ENCODE assay signal across 15 cellular contexts in the genomic region with DNA sequence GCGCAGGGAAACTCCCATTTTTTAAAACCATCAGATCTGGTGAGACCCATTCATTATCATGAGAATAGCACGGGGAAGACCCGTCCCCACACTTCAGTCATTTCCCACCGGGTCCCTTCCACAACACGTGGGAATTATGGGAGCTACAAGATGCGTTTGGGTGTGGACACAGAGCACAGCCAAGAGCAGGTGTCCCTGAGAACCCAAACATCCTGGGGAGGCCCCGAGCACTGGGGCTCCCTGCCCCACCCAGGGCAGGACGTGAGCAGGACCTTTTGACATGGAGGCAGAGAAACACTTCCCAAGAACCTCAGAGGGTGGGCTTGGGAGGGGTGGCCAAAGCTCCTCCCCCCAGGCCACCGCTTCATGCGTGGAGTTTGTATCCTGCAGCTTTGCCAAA.
DNase-seq lines count a peak whose midpoint lies in the region; ATAC-seq and TF ChIP-seq lines count a peak whose summit lies in the region.
"Had no signal": no experiment of that assay in that cellular context is flagged by ENCODE, and none has a peak within 500 bp of the region (broad histone marks: within the 10 kb centered on the region; RNA-seq: fewer than 3 reads in every experiment).

No MANE protein-coding gene starts in this region.

- no peaks in the 10 kb centered on the region for H3K27me3 ChIP-seq in right atrium auricular region
- H3K27me3 ChIP-seq: colonic mucosa, gastrocnemius medialis had no signal

- H3K36me3 ChIP-seq in right atrium auricular region = no peaks in the 10 kb centered on the region
- H3K36me3 ChIP-seq: colonic mucosa, gastrocnemius medialis had no signal

- H3K4me1 Mint-ChIP-seq in T-helper 17 cell = peaks cover 54% of the 10 kb centered on the region
- H3K4me1 Mint-ChIP-seq in dendritic cell treated with granulocyte-macrophage colony-stimulating factor and Interleukin-4, amounts not matched to agents 40 ng/mL and 50 ng/mL, for 4 days (ENCODE audit: low read depth) = peaks cover 49% of the 10 kb centered on the region

- peaks cover 2% of the 10 kb centered on the region for H3K36me3 Mint-ChIP-seq in T-helper 17 cell (ENCODE audit: low read depth)
- peaks cover 51% of the 10 kb centered on the region for H3K36me3 Mint-ChIP-seq in dendritic cell treated with granulocyte-macrophage colony-stimulating factor and Interleukin-4, amounts not matched to agents 40 ng/mL and 50 ng/mL, for 4 days (ENCODE audit: low read depth)

- intact Hi-C loops in cardiac septum (cut with DNase I) = no loop called here
- intact Hi-C loops in dendritic cell treated with granulocyte-macrophage colony-stimulating factor and Interleukin-4, amounts not matched to agents 40 ng/mL and 50 ng/mL, for 4 days (cut with micrococcal nuclease) = no loop called here

- peak; percentile 72 for DNase-seq in cardiac septum (ENCODE audit: low spot score)
- DNase-seq in right atrium auricular region (ENCODE audit: low spot score) = no peak
- no peak for DNase-seq in T-helper 17 cell
- no peak for DNase-seq in substantia nigra (lab: John Stamatoyannopoulos, UW)
- DNase-seq in nucleus accumbens (lab: John Stamatoyannopoulos, UW) = no peak
- no peak for DNase-seq in C1 segment of cervical spinal cord (lab: John Stamatoyannopoulos, UW)
- DNase-seq: colonic mucosa, gastrocnemius medialis, GOT3, NCI-H1105, NCI-H2171 had no signal

- H3K27ac ChIP-seq in right atrium auricular region = peak overlapping the region in 1 of 2 donors; percentile 52
- H3K27ac ChIP-seq in substantia nigra (ENCODE audit: low read depth, low read length, poor library complexity, severe bottlenecking) = peak overlapping the region; percentile 47
- H3K27ac ChIP-seq: KMS-11 had no signal

- no peak overlapping the region for H3K4me3 ChIP-seq in right atrium auricular region
- H3K4me3 ChIP-seq: colonic mucosa, gastrocnemius medialis had no signal

- H3K4me1 ChIP-seq in right atrium auricular region = peaks cover 0 to 23% of the 10 kb centered on the region in 2 donors
- H3K4me1 ChIP-seq: colonic mucosa had no signal

- peak overlapping the region; percentile 81 for H3K4me3 Mint-ChIP-seq in T-helper 17 cell
- no peak overlapping the region for H3K4me3 Mint-ChIP-seq in dendritic cell treated with granulocyte-macrophage colony-stimulating factor and Interleukin-4, amounts not matched to agents 40 ng/mL and 50 ng/mL, for 4 days
- H3K4me3 Mint-ChIP-seq: nephron had no signal

- H3K9me3 ChIP-seq in right atrium auricular region = no peaks in the 10 kb centered on the region
- H3K9me3 ChIP-seq in T-helper 17 cell (ENCODE audit: control insufficient read depth, low read length, poor library complexity, severe bottlenecking) = no peaks in the 10 kb centered on the region
- H3K9me3 ChIP-seq: colonic mucosa, gastrocnemius medialis had no signal

- no peaks in the 10 kb centered on the region for H3K9me3 Mint-ChIP-seq in dendritic cell treated with granulocyte-macrophage colony-stimulating factor and Interleukin-4, amounts not matched to agents 40 ng/mL and 50 ng/mL, for 4 days
- H3K9me3 Mint-ChIP-seq: nephron had no signal

- peak overlapping the region; percentile 95 for H3K27ac Mint-ChIP-seq in T-helper 17 cell
- H3K27ac Mint-ChIP-seq in dendritic cell treated with granulocyte-macrophage colony-stimulating factor and Interleukin-4, amounts not matched to agents 40 ng/mL and 50 ng/mL, for 4 days = peak overlapping the region; percentile 94

- H3K27me3 Mint-ChIP-seq in T-helper 17 cell = no peaks in the 10 kb centered on the region
- peaks cover 7% of the 10 kb centered on the region for H3K27me3 Mint-ChIP-seq in dendritic cell treated with granulocyte-macrophage colony-stimulating factor and Interleukin-4, amounts not matched to agents 40 ng/mL and 50 ng/mL, for 4 days

- TF ChIP-seq CTCF in right atrium auricular region (IDR thresholded peaks at IDR 0.05) = no peak

- ATAC-seq in T-helper 17 cell (no peak), GM18867 (IDR thresholded peaks at IDR 0.05; ENCODE audit: unreplicated experiment) (no peak)
- ATAC-seq: gastrocnemius medialis had no signal
